35 cellular contexts compared by ENCODE assay signal in genomic region chr2:26934985-26935384, GRCh38. TPM values are rescaled to one million over a fixed set of nuclear protein-coding genes. Genes with fewer than 3 reads are reported as not detected.
DNase-seq lines count a peak whose midpoint lies in the region; ATAC-seq and TF ChIP-seq lines count a peak whose summit lies in the region.
"Had no signal": no experiment of that assay in that cellular context is flagged by ENCODE, and none has a peak within 500 bp of the region (broad histone marks: within the 10 kb centered on the region; RNA-seq: fewer than 3 reads in every experiment).

No MANE protein-coding gene starts in this region.

- no peak overlapping the region for H3K23ac ChIP-seq in mesendoderm (ENCODE audit: low read length)

- no peak overlapping the region for H3K4me3 Mint-ChIP-seq in activated CD8-positive, alpha-beta memory T cell treated with anti-CD3 and anti-CD28 coated beads, Interleukin-2, amount 10 ng/mL, durations not matched to agents 7 days and 5 days
- no peak overlapping the region for H3K4me3 Mint-ChIP-seq in endodermal cell
- no peak overlapping the region for H3K4me3 Mint-ChIP-seq in neural progenitor cell
- H3K4me3 Mint-ChIP-seq: B cell; CD14-positive monocyte; CD4-positive, alpha-beta T cell; CD4-positive, CD25-positive, alpha-beta regulatory T cell; CD8-positive, alpha-beta memory T cell; CD8-positive, alpha-beta T cell had no signal

- H3K27me3 Mint-ChIP-seq in activated CD8-positive, alpha-beta memory T cell treated with anti-CD3 and anti-CD28 coated beads, Interleukin-2, amount 10 ng/mL, durations not matched to agents 7 days and 5 days = peaks cover 3% of the 10 kb centered on the region
- H3K27me3 Mint-ChIP-seq in endodermal cell (ENCODE audit: insufficient read depth) (peaks cover 4% of the 10 kb centered on the region), neural progenitor cell (ENCODE audit: insufficient read depth, low read depth) (peaks cover 8% of the 10 kb centered on the region)

- H3K27ac ChIP-seq in HEK293 (ENCODE audit: extremely low read depth, low read depth, low read length) (no peak overlapping the region), endodermal cell (ENCODE audit: low read depth, low read length) (no peak overlapping the region), neural progenitor cell (no peak overlapping the region), mesendoderm (ENCODE audit: low read depth, low read length) (no peak overlapping the region)
- H3K27ac ChIP-seq: 22Rv1; A549; BLaER1; BLaER1 treated with 17β-estradiol and CSF1 and Interleukin-3, amounts not matched to agents 10 nM and 100 nM; C4-2B had no signal

- H2AK5ac ChIP-seq in mesendoderm (ENCODE audit: low read length) = no peak overlapping the region

- no peaks in the 10 kb centered on the region for H3K79me1 ChIP-seq in mesendoderm (ENCODE audit: low read length)

- H3K36me3 Mint-ChIP-seq in activated CD8-positive, alpha-beta memory T cell treated with anti-CD3 and anti-CD28 coated beads, Interleukin-2, amount 10 ng/mL, durations not matched to agents 7 days and 5 days = no peaks in the 10 kb centered on the region
- H3K36me3 Mint-ChIP-seq in endodermal cell (ENCODE audit: low read depth) (no peaks in the 10 kb centered on the region), neural progenitor cell (peaks cover 37% of the 10 kb centered on the region)
- H3K36me3 Mint-ChIP-seq: CD14-positive monocyte; CD4-positive, alpha-beta memory T cell; CD4-positive, CD25-positive, alpha-beta regulatory T cell; CD8-positive, alpha-beta memory T cell; CD8-positive, alpha-beta T cell had no signal

- DNase-seq in activated CD8-positive, alpha-beta memory T cell treated with anti-CD3 and anti-CD28 coated beads, Interleukin-2, amount 10 ng/mL, durations not matched to agents 7 days and 5 days = peak; percentile 11
- DNase-seq in activated CD8-positive, alpha-beta memory T cell treated with anti-CD3 and anti-CD28 coated beads for 24 hours = no peak
- DNase-seq in endodermal cell = peak; percentile 5
- DNase-seq in neural progenitor cell (ENCODE audit: low spot score) = no peak
- DNase-seq in cerebellum (ENCODE audit: low spot score) = no peak
- DNase-seq in mesendoderm = no peak
- DNase-seq: 8988T; ACHN; AML-193; BE2C; C1 segment of cervical spinal cord; Caco-2; Calu3; CD4-positive, alpha-beta memory T cell; CD4-positive, alpha-beta T cell; CD4-positive, CD25-positive, alpha-beta regulatory T cell; CD8-positive, alpha-beta memory T cell; CD8-positive, alpha-beta T cell; COR-L47; DMS 273 treated with DMSO at 0.1 percent for 48 hours; DMS153; DMS53; DMS79; DMS79 treated with DMSO at 0.1 percent for 48 hours; DND-41; EL had no signal

- H3K4ac ChIP-seq in mesendoderm (ENCODE audit: low read depth, low read length) = no peak overlapping the region

- no peaks in the 10 kb centered on the region for H3K4me1 Mint-ChIP-seq in activated CD8-positive, alpha-beta memory T cell treated with anti-CD3 and anti-CD28 coated beads, Interleukin-2, amount 10 ng/mL, durations not matched to agents 7 days and 5 days
- no peaks in the 10 kb centered on the region for H3K4me1 Mint-ChIP-seq in endodermal cell
- peaks cover 3% of the 10 kb centered on the region for H3K4me1 Mint-ChIP-seq in neural progenitor cell
- H3K4me1 Mint-ChIP-seq: B cell; CD14-positive monocyte; CD4-positive, CD25-positive, alpha-beta regulatory T cell; CD8-positive, alpha-beta memory T cell had no signal

- no peak overlapping the region for H2BK15ac ChIP-seq in mesendoderm (replicated peaks; ENCODE audit: low read depth)

- no peak for ATAC-seq in activated CD8-positive, alpha-beta memory T cell treated with anti-CD3 and anti-CD28 coated beads, Interleukin-2, amount 10 ng/mL, durations not matched to agents 7 days and 5 days
- no peak for ATAC-seq in GM21367 (IDR thresholded peaks at IDR 0.05; ENCODE audit: unreplicated experiment)
- ATAC-seq: CD8-positive, alpha-beta T cell had no signal

- H2AFZ ChIP-seq in neural progenitor cell (replicated peaks) = no peak overlapping the region

- no peak overlapping the region for H3K4me2 ChIP-seq in neural progenitor cell
- no peak overlapping the region for H3K4me2 ChIP-seq in mesendoderm (ENCODE audit: low read length)
- H3K4me2 ChIP-seq: A549; BLaER1; BLaER1 treated with 17β-estradiol and CSF1 and Interleukin-3, amounts not matched to agents 10 nM and 100 nM had no signal

- no peaks in the 10 kb centered on the region for H3F3A ChIP-seq in neural progenitor cell (ENCODE audit: low read depth)

- H3K9me3 ChIP-seq in HEK293 (ENCODE audit: control insufficient read depth, insufficient read depth, low read depth, low read length) (no peaks in the 10 kb centered on the region), endodermal cell (ENCODE audit: control insufficient read depth, low read length) (no peaks in the 10 kb centered on the region), neural progenitor cell (ENCODE audit: low read depth) (no peaks in the 10 kb centered on the region)
- H3K9me3 ChIP-seq: A549; BE2C; BLaER1; BLaER1 treated with 17β-estradiol and CSF1 and Interleukin-3, amounts not matched to agents 10 nM and 100 nM; Caco-2 had no signal

- H3K36me3 ChIP-seq in HEK293 (ENCODE audit: control insufficient read depth in 2 of 2, insufficient read depth in 1 of 2, low read length in 2 of 2) = peaks cover 3 to 52% of the 10 kb centered on the region in 2 experiments; a peak in 2 of 3 replicates
- no peaks in the 10 kb centered on the region for H3K36me3 ChIP-seq in endodermal cell (ENCODE audit: control insufficient read depth, insufficient read depth, low read length)
- no peaks in the 10 kb centered on the region for H3K36me3 ChIP-seq in neural progenitor cell
- no peaks in the 10 kb centered on the region for H3K36me3 ChIP-seq in mesendoderm (ENCODE audit: control insufficient read depth, insufficient read depth, low read length)
- H3K36me3 ChIP-seq: BE2C; BLaER1; BLaER1 treated with 17β-estradiol and CSF1 and Interleukin-3, amounts not matched to agents 10 nM and 100 nM had no signal

- no peaks in the 10 kb centered on the region for H3K4me1 ChIP-seq in HEK293 (ENCODE audit: control insufficient read depth, insufficient read depth, low read length)
- H3K4me1 ChIP-seq in endodermal cell (ENCODE audit: control insufficient read depth, insufficient read depth, low read length) = no peaks in the 10 kb centered on the region
- H3K4me1 ChIP-seq in neural progenitor cell = no peaks in the 10 kb centered on the region
- H3K4me1 ChIP-seq in mesendoderm (ENCODE audit: control insufficient read depth, low read depth, low read length) = no peaks in the 10 kb centered on the region
- H3K4me1 ChIP-seq: A549; BE2C; BLaER1; BLaER1 treated with 17β-estradiol and CSF1 and Interleukin-3, amounts not matched to agents 10 nM and 100 nM; Caco-2 had no signal

- CTCF ChIA-PET in activated CD8-positive, alpha-beta memory T cell treated with anti-CD3 and anti-CD28 coated beads, Interleukin-2, amount 10 ng/mL, durations not matched to agents 7 days and 5 days (lab: Charles Lee) = interaction anchor here (1.0 to 1.3 kb wide), 4 partner anchors 13 to 90 kb away, joined by 3 to 5 read pairs (median 4); no protein-coding TSS in a partner anchor
- CTCF ChIA-PET in HEK293 (lab: Yijun Ruan, JAX) = interaction anchor here (0.8 to 3.7 kb wide), 5 partner anchors 8 to 89 kb away, joined by 3 to 22 read pairs (median 15); no protein-coding TSS in a partner anchor

- H2BK120ac ChIP-seq in mesendoderm (ENCODE audit: low read depth, low read length) = no peak overlapping the region

- 66% methylated on average over 3 of the region's 3 CpGs for WGBS in endodermal cell (ENCODE audit: insufficient coverage in 1 of 2, insufficient read length in 1 of 2), 2 experiments
- no CpG with 5 or more reads among the region's 3 CpGs for WGBS in mesendoderm (ENCODE audit: extremely low coverage, insufficient coverage, low lambda C conversion rate)

- no peak overlapping the region for H3K56ac ChIP-seq in mesendoderm (ENCODE audit: low read length)

- H3K27me3 ChIP-seq in endodermal cell (ENCODE audit: control insufficient read depth, insufficient read depth, low read length, poor library complexity, severe bottlenecking) (no peaks in the 10 kb centered on the region), neural progenitor cell (no peaks in the 10 kb centered on the region), mesendoderm (ENCODE audit: insufficient read depth, low read length, poor library complexity) (no peaks in the 10 kb centered on the region)
- H3K27me3 ChIP-seq: BE2C; BLaER1; BLaER1 treated with 17β-estradiol and CSF1 and Interleukin-3, amounts not matched to agents 10 nM and 100 nM had no signal

- no peak for TF ChIP-seq CTCF in HEK293 (tag by site-specific recombination; IDR thresholded peaks at IDR 0.05)
- no peak for TF ChIP-seq CTCF in endodermal cell (conservative IDR thresholded peaks at IDR 0.05)
- TF ChIP-seq CTCF in neural progenitor cell (IDR thresholded peaks at IDR 0.05) = no peak

- POLR2A ChIA-PET in HEK293 (lab: Yijun Ruan, JAX) = no interaction called here

- no peaks in the 10 kb centered on the region for H3K9me3 Mint-ChIP-seq in activated CD8-positive, alpha-beta memory T cell treated with anti-CD3 and anti-CD28 coated beads, Interleukin-2, amount 10 ng/mL, durations not matched to agents 7 days and 5 days (ENCODE audit: low read depth)
- H3K9me3 Mint-ChIP-seq in endodermal cell (no peaks in the 10 kb centered on the region), neural progenitor cell (no peaks in the 10 kb centered on the region)
- H3K9me3 Mint-ChIP-seq: CD4-positive, alpha-beta T cell; CD4-positive, CD25-positive, alpha-beta regulatory T cell; CD8-positive, alpha-beta memory T cell; CD8-positive, alpha-beta T cell had no signal

- H4K8ac ChIP-seq in mesendoderm (ENCODE audit: low read depth, low read length) = no peak overlapping the region

- no peak overlapping the region for H3K9ac ChIP-seq in endodermal cell (ENCODE audit: extremely low read depth, low read length, poor library complexity, severe bottlenecking)
- H3K9ac ChIP-seq in neural progenitor cell = no peak overlapping the region
- no peak overlapping the region for H3K9ac ChIP-seq in mesendoderm (ENCODE audit: low read length)
- H3K9ac ChIP-seq: BLaER1; BLaER1 treated with 17β-estradiol and CSF1 and Interleukin-3, amounts not matched to agents 10 nM and 100 nM had no signal

- H3K4me3 ChIP-seq in HEK293 (ENCODE audit: low read depth, low read length) (no peak overlapping the region), endodermal cell (ENCODE audit: low read length) (no peak overlapping the region), neural progenitor cell (no peak overlapping the region), mesendoderm (ENCODE audit: low read length) (no peak overlapping the region)
- H3K4me3 ChIP-seq: A549; BLaER1; BLaER1 treated with 17β-estradiol and CSF1 and Interleukin-3, amounts not matched to agents 10 nM and 100 nM had no signal

- H3K79me2 ChIP-seq in neural progenitor cell (ENCODE audit: low read depth) (no peaks in the 10 kb centered on the region), mesendoderm (ENCODE audit: control insufficient read depth, insufficient read depth, low read length) (no peaks in the 10 kb centered on the region)

- H3K18ac ChIP-seq in mesendoderm (ENCODE audit: low read length) = no peak overlapping the region

- no peak overlapping the region for H4K5ac ChIP-seq in mesendoderm (ENCODE audit: low read length)

- H4K20me1 ChIP-seq in neural progenitor cell (ENCODE audit: low read depth) = peaks cover 38% of the 10 kb centered on the region
- H4K20me1 ChIP-seq: BLaER1; BLaER1 treated with 17β-estradiol and CSF1 and Interleukin-3, amounts not matched to agents 10 nM and 100 nM had no signal

- no peak overlapping the region for H3K27ac Mint-ChIP-seq in activated CD8-positive, alpha-beta memory T cell treated with anti-CD3 and anti-CD28 coated beads, Interleukin-2, amount 10 ng/mL, durations not matched to agents 7 days and 5 days
- no peak overlapping the region for H3K27ac Mint-ChIP-seq in endodermal cell
- peak overlapping the region; percentile 46 for H3K27ac Mint-ChIP-seq in neural progenitor cell
- H3K27ac Mint-ChIP-seq: B cell; CD14-positive monocyte; CD4-positive, alpha-beta memory T cell; CD4-positive, alpha-beta T cell; CD4-positive, CD25-positive, alpha-beta regulatory T cell; CD8-positive, alpha-beta memory T cell; CD8-positive, alpha-beta T cell had no signal

- H2BK5ac ChIP-seq in mesendoderm (ENCODE audit: low read length) = no peak overlapping the region

RNA-seq across cellular contexts. Expression of gene MAPRE3, which starts 35.5 kb away (rescaled TPM):
- total RNA-seq in activated CD8-positive, alpha-beta memory T cell treated with anti-CD3 and anti-CD28 coated beads, Interleukin-2, amount 10 ng/mL, durations not matched to agents 7 days and 5 days = 1 to 10 TPM in 1 of 2 experiments, under 1 TPM in 1; 0.91 to 1.3 TPM
- total RNA-seq in endodermal cell (1 to 10 TPM; 3.2 to 4.4 TPM), neural progenitor cell (ENCODE audit: low replicate concordance) (3.1 and 6.2 TPM in 2 replicates), cerebellum (20.8 TPM)
- 26.1 TPM for polyA plus RNA-seq in endodermal cell (2013, experiment 1 of 2)
- 23.8 TPM for polyA plus RNA-seq in endodermal cell (2013, experiment 2 of 2)
- polyA plus RNA-seq in mesendoderm (2013, experiment 1 of 2) = 1.2 TPM
- 1.4 TPM for polyA plus RNA-seq in mesendoderm (2013, experiment 2 of 2)

Comparison
In these comparisons a context has a peak if more than half of its experiments do, and no peak if none do; other contexts are left out.
1. DNase-seq: peak in activated CD8-positive, alpha-beta memory T cell treated with anti-CD3 and anti-CD28 coated beads, Interleukin-2, amount 10 ng/mL, durations not matched to agents 7 days and 5 days (single experiment) and endodermal cell (single experiment); none in activated CD8-positive, alpha-beta memory T cell treated with anti-CD3 and anti-CD28 coated beads for 24 hours (single experiment), neural progenitor cell (single experiment), cerebellum (single experiment) and mesendoderm (single experiment).